ENCODE assay signal across 8 cellular contexts in the genomic region with DNA sequence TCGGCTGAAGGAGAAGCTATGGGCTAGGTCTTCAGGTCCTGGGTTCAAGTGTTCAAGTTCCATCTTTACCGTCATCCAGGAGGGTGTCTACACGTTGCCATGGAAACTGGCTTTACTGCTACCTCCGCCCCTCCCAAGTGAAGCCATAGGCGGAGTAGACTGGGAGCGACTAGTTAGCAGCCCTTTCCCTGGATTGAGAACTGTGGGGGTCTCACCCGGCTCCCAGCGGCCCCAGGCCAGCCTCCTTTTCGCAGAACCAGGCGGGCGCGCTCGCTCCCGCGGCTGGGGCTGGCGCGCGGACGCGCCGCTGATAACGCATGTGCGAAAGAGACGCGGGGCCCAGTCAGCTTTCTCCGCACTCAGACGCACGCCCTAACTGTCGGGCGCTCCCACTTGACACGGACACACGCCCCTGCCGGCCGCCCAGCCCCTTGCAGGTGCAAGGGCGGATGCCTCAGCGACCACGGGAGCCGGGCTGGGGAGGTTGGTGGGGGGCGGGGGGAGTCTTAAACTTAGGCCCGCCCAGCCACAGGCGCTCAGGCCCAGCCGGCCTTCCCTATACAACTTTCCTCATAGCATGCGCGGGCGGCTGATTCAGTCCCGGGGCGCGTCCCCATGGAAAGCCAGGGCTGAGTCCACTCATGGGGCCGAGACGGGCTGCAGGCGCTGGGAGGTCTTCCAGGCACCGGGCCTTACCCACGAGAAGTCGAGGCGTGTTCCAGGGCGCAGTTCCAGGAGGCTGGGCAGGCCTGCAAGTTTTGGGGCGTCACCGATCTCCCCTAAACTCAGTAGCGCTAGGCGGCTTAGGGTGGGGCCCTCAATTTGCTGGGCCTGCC. TPM values are rescaled to one million over a fixed set of nuclear protein-coding genes. Genes with fewer than 3 reads are reported as not detected.
DNase-seq lines count a peak whose midpoint lies in the region; ATAC-seq and TF ChIP-seq lines count a peak whose summit lies in the region.

No MANE protein-coding gene starts in this region.

- no peaks in the 10 kb centered on the region for H4K20me1 ChIP-seq in SU-DHL-6 (ENCODE audit: low read depth, low read length)

- H3K27me3 ChIP-seq in HUES64 (ENCODE audit: insufficient read depth, low read length) (peaks cover 28% of the 10 kb centered on the region), SU-DHL-6 (ENCODE audit: low read length) (no peaks in the 10 kb centered on the region), sigmoid colon (no peaks in the 10 kb centered on the region)

- 5% methylated on average over 59 of the region's 60 CpGs for WGBS in HUES64
- 1 to 5% methylated on average over 60 of the region's 60 CpGs for WGBS in sigmoid colon, 2 donors

- intact Hi-C loops in sigmoid colon (cut with DNase I): no loop called here

- H3K36me3 ChIP-seq in HUES64 (ENCODE audit: insufficient read depth, low read length) (peaks cover 23% of the 10 kb centered on the region), SU-DHL-6 (ENCODE audit: low read length) (no peaks in the 10 kb centered on the region), sigmoid colon (no peaks in the 10 kb centered on the region)

- TF ChIP-seq EP300 in sigmoid colon (IDR thresholded peaks at IDR 0.05): no peak

- H3K4me3 ChIP-seq in HUES64 (ENCODE audit: low read length) (peak overlapping the region; percentile 56), SU-DHL-6 (ENCODE audit: insufficient read depth, low read length, poor library complexity, severe bottlenecking) (no peak overlapping the region), sigmoid colon (peak overlapping the region; percentile 11 to 53 (median 46))

- TF ChIP-seq CTCF in SU-DHL-6 (IDR thresholded peaks at IDR 0.05; ENCODE audit: insufficient read depth, low read length, poor library complexity, severe bottlenecking) (peak; percentile 11), sigmoid colon (IDR thresholded peaks at IDR 0.05) (peak in 3 of 4 experiments; percentile 21 to 57 (median 36))

- peak overlapping the region; percentile 6 for H3K4me2 ChIP-seq in SU-DHL-6 (ENCODE audit: low read depth, low read length, poor library complexity, severe bottlenecking)

- no peaks in the 10 kb centered on the region for H3K79me2 ChIP-seq in SU-DHL-6 (ENCODE audit: insufficient read depth, low read length)

- peak overlapping the region; percentile 21 for H3K9ac ChIP-seq in HUES64 (ENCODE audit: low read depth, low read length)
- no peak overlapping the region for H3K9ac ChIP-seq in SU-DHL-6 (ENCODE audit: low read length)

- H3K27ac ChIP-seq in HUES64 (ENCODE audit: low read depth, low read length) (no peak overlapping the region; the same call in 1 of the 2 replicates), SU-DHL-6 (ENCODE audit: low read depth, low read length) (no peak overlapping the region), sigmoid colon (peak overlapping the region; percentile 71 to 81 (median 74))

- H3K9me3 ChIP-seq in HUES64 (ENCODE audit: insufficient read depth, low read depth, low read length): no peaks in the 10 kb centered on the region
- H3K9me3 ChIP-seq in SU-DHL-6 (ENCODE audit: insufficient read depth, low read length): no peaks in the 10 kb centered on the region
- H3K9me3 ChIP-seq in sigmoid colon: no peaks in the 10 kb centered on the region

- no peak for ATAC-seq in HG03139 (IDR thresholded peaks at IDR 0.05; ENCODE audit: unreplicated experiment)

- DNase-seq in SIG-M5 treated with dmso at 0.1 percent for 504 hours (lab: John Stamatoyannopoulos, UW; ENCODE audit: unreplicated experiment) (peak; percentile 89), SIG-M5 (lab: John Stamatoyannopoulos, UW) (no peak), amygdala (lab: John Stamatoyannopoulos, UW) (peak in 45 of 56 donors; percentile 11 to 86 (median 53)), hippocampal formation (lab: John Stamatoyannopoulos, UW) (peak; percentile 45 to 55), sigmoid colon (peak; percentile 90)

- H3K4me1 ChIP-seq in HUES64 (ENCODE audit: insufficient read depth, low read length): peaks cover 26% of the 10 kb centered on the region
- peaks cover 0 to 22% (median 16%) of the 10 kb centered on the region in 4 donors for H3K4me1 ChIP-seq in sigmoid colon

- no peak for TF ChIP-seq POLR2A in sigmoid colon (IDR thresholded peaks at IDR 0.05)

- H3F3A ChIP-seq in SU-DHL-6 (ENCODE audit: insufficient read depth): peaks cover 8% of the 10 kb centered on the region; the same call in 1 of the 2 replicates

- H3K9me2 ChIP-seq in SU-DHL-6 (replicated peaks; ENCODE audit: insufficient read depth, low read length): no peaks in the 10 kb centered on the region

- no peak overlapping the region for H2AFZ ChIP-seq in SU-DHL-6 (ENCODE audit: low read depth, low read length, severe bottlenecking)

RNA-seq across cellular contexts. Expression of a gene that starts 7.4 kb away (rescaled TPM):
- 23.3 TPM for polyA plus RNA-seq in HUES64 (2013, experiment 1 of 2)
- polyA plus RNA-seq in HUES64 (2013, experiment 2 of 2): 23.0 TPM
- total RNA-seq in sigmoid colon: 1 to 10 TPM; 1.6 to 5.0 (median 3.1) TPM
- 10 to 100 TPM; 10.2 to 22.2 (median 12.0) TPM for polyA plus RNA-seq in sigmoid colon

RNA-seq across cellular contexts. Expression of a gene that starts 7.7 kb away (rescaled TPM):
- 4.6 TPM for polyA plus RNA-seq in HUES64 (2013, experiment 1 of 2)
- 7.0 TPM for polyA plus RNA-seq in HUES64 (2013, experiment 2 of 2)
- 1 to 10 TPM in 3 of 4 donors, under 1 TPM in 1; 0.27 to 3.0 (median 1.9) TPM for total RNA-seq in sigmoid colon
- polyA plus RNA-seq in sigmoid colon: 1 to 10 TPM; 8.4 to 9.0 (median 8.5) TPM

RNA-seq across cellular contexts. Expression of a gene that starts 19.8 kb away (rescaled TPM):
- 15.1 TPM for polyA plus RNA-seq in HUES64 (2013, experiment 1 of 2)
- polyA plus RNA-seq in HUES64 (2013, experiment 2 of 2): 20.0 TPM
- 10 to 100 TPM; 42.6 to 66.7 (median 53.1) TPM for total RNA-seq in sigmoid colon
- polyA plus RNA-seq in sigmoid colon: 100 to 1,000 TPM in 1 of 3 donors, 10 to 100 TPM in 2; 37.8 to 186 (median 55.9) TPM

RNA-seq across cellular contexts. Expression of a gene that starts 37.3 kb away (rescaled TPM):
- not detected for polyA plus RNA-seq in HUES64 (2013, experiment 1 of 2)
- polyA plus RNA-seq in HUES64 (2013, experiment 2 of 2): not detected
- under 1 TPM in 1 of 4 donors, not detected in 3; 0.16 TPM for total RNA-seq in sigmoid colon
- under 1 TPM in 1 of 3 donors, not detected in 2; 0.09 TPM for polyA plus RNA-seq in sigmoid colon

RNA-seq across cellular contexts. Expression of a gene that starts 37.4 kb away (rescaled TPM):
- polyA plus RNA-seq in HUES64 (2013, experiment 1 of 2): not detected
- polyA plus RNA-seq in HUES64 (2013, experiment 2 of 2): 0.51 TPM
- total RNA-seq in sigmoid colon: under 1 TPM in 3 of 4 donors, not detected in 1; 0.27 to 0.49 (median 0.36) TPM
- polyA plus RNA-seq in sigmoid colon: 1 to 10 TPM in 1 of 3 donors, not detected in 2; 2.0 TPM

Comparison
In these comparisons a context has a peak if more than half of its experiments do, and no peak if none do; other contexts are left out.
1. H3K27ac ChIP-seq: peak in sigmoid colon (4 of 4); none in HUES64 (single experiment) and SU-DHL-6 (single experiment).